16 cellular contexts compared by ENCODE assay signal in the genomic region with DNA sequence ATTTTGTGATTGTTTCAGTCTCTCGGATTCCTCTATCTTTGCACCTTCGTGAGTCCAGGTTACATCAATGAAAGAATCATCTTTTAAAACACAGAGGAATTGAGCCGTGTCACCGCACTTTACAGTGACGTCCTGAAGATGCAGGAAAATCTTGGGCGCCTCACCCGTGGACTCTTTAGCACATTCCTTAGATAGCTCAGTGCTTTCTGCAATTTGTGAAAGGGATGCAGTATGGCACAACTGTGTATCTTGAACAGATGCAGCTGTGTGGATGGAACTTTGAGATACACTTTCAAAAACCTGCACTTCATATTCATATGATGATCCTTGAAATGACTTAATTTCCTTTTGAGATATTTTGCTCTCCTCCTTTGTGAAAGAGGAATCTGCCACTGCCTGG.
"Had no signal": no experiment of that assay in that cellular context is flagged by ENCODE, and none has a peak within 500 bp of the region (broad histone marks: within the 10 kb centered on the region; RNA-seq: fewer than 3 reads in every experiment).

No MANE protein-coding gene starts in this region.

- ATAC-seq: effector memory CD8-positive, alpha-beta T cell; naive thymus-derived CD8-positive, alpha-beta T cell; sciatic nerve; stimulated activated naive CD8-positive, alpha-beta T cell treated with anti-CD3 and anti-CD28 coated beads, Interleukin-15, Interleukin-2, amounts not matched to agents 100 U/mL and 50 U/mL, for 24 hours; T-helper 17 cell had no signal

- H3K4me3 ChIP-seq: lung, suprapubic skin, upper lobe of left lung had no signal

- H3K4me3 Mint-ChIP-seq: activated B cell treated with CpG ODN at 0.5 μM for 24 hours; activated CD4-positive, alpha-beta T cell treated with anti-CD3 and anti-CD28 coated beads, Interleukin-2, amount 10 ng/mL, durations not matched to agents 24 days and 14 days; activated naive CD4-positive, alpha-beta T cell treated with anti-CD3 and anti-CD28 coated beads for 36 hours; effector memory CD8-positive, alpha-beta T cell; naive thymus-derived CD8-positive, alpha-beta T cell; T-helper 17 cell had no signal

- H3K27ac Mint-ChIP-seq: activated B cell treated with CpG ODN at 0.5 μM for 24 hours; activated CD4-positive, alpha-beta T cell treated with anti-CD3 and anti-CD28 coated beads, Interleukin-2, amount 10 ng/mL, durations not matched to agents 24 days and 14 days; activated naive CD4-positive, alpha-beta T cell treated with anti-CD3 and anti-CD28 coated beads for 36 hours; effector memory CD8-positive, alpha-beta T cell; naive thymus-derived CD8-positive, alpha-beta T cell; T-helper 17 cell had no signal

- H3K27ac ChIP-seq: epithelial cell of prostate, suprapubic skin, upper lobe of left lung had no signal

- H3K4me1 Mint-ChIP-seq: activated B cell treated with CpG ODN at 0.5 μM for 24 hours; activated CD4-positive, alpha-beta T cell treated with anti-CD3 and anti-CD28 coated beads, Interleukin-2, amount 10 ng/mL, durations not matched to agents 24 days and 14 days; naive thymus-derived CD8-positive, alpha-beta T cell; T-helper 17 cell had no signal

- H3K9me3 Mint-ChIP-seq: activated B cell treated with CpG ODN at 0.5 μM for 24 hours; activated CD4-positive, alpha-beta T cell treated with anti-CD3 and anti-CD28 coated beads, Interleukin-2, amount 10 ng/mL, durations not matched to agents 24 days and 14 days; activated naive CD4-positive, alpha-beta T cell treated with anti-CD3 and anti-CD28 coated beads for 36 hours; effector memory CD8-positive, alpha-beta T cell; naive thymus-derived CD8-positive, alpha-beta T cell had no signal

- H3K36me3 ChIP-seq: suprapubic skin, upper lobe of left lung had no signal

- DNase-seq: activated B cell treated with CpG ODN at 0.5 μM for 24 hours; activated CD4-positive, alpha-beta T cell treated with anti-CD3 and anti-CD28 coated beads, Interleukin-2, amount 10 ng/mL, durations not matched to agents 24 days and 14 days; activated naive CD4-positive, alpha-beta T cell treated with anti-CD3 and anti-CD28 coated beads for 36 hours; effector memory CD8-positive, alpha-beta T cell; hippocampal formation; left cardiac atrium; naive thymus-derived CD8-positive, alpha-beta T cell; stimulated activated CD4-positive, alpha-beta T cell treated with anti-CD3 and anti-CD28 coated beads, Interleukin-12 subunit alpha, Interleukin-12 subunit beta, amount 100 ng/mL, for 4 hours; stimulated activated CD4-positive, alpha-beta T cell treated with anti-CD3 and anti-CD28 coated beads, Interleukin-2, amount 100 ng/mL, for 48 hours; stimulated activated naive CD8-positive, alpha-beta T cell treated with anti-CD3 and anti-CD28 coated beads, Interleukin-15, Interleukin-2, amounts not matched to agents 100 U/mL and 50 U/mL, for 24 hours; T-helper 17 cell; upper lobe of left lung had no signal

- H3K27me3 Mint-ChIP-seq: activated B cell treated with CpG ODN at 0.5 μM for 24 hours; activated CD4-positive, alpha-beta T cell treated with anti-CD3 and anti-CD28 coated beads, Interleukin-2, amount 10 ng/mL, durations not matched to agents 24 days and 14 days; effector memory CD8-positive, alpha-beta T cell; naive thymus-derived CD8-positive, alpha-beta T cell had no signal

- H3K27me3 ChIP-seq: suprapubic skin, upper lobe of left lung had no signal

- H3K4me1 ChIP-seq: suprapubic skin, upper lobe of left lung had no signal

- H3K9me3 ChIP-seq: suprapubic skin, upper lobe of left lung had no signal
